In the genomic region with DNA sequence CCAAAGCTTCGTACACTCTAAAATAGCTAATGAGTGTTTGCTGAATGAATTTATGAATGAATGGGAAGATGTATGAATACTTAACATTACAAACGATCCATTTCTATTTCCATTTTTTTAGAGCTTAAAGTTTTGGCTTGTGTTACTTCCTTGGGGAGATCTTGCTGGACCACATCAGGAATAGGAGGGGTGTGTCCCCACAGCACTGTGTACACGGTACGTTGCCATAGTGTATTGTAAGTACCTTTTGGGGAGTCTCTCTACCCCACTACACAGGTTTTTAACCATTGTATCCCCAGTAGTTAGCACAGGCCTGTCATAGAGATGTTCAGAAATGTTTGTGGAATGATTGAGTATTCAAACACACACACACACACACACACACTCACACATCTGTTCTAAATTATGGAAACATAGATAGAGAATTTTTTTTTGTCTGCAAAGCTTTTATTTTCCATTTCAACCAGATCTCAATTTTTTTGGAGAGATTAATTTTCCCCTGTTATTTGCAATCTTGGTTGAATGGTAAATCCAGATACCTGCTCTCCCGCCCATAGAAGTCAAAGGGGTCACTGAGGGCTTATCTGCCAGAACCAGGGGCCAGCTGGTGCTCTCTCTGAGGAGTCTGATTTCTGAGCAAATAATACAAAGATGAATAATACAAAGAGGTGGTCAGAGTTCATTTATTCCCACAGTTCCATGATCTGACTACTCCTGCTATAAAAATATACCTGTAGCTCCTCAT, we compare ENCODE assay signal across 21 cellular contexts.
"Had no signal": no experiment of that assay in that cellular context is flagged by ENCODE, and none has a peak within 500 bp of the region (broad histone marks: within the 10 kb centered on the region; RNA-seq: fewer than 3 reads in every experiment).

No MANE protein-coding gene starts in this region.

- DNase-seq: activated CD4-positive, alpha-beta memory T cell treated with anti-CD3 and anti-CD28 coated beads, Interleukin-2, amount 10 ng/mL, durations not matched to agents 7 days and 5 days; activated CD4-positive, alpha-beta T cell treated with anti-CD3 and anti-CD28 coated beads for 36 hours; activated CD4-positive, alpha-beta T cell treated with anti-CD3 and anti-CD28 coated beads, Interleukin-2, amount 50 U/mL, for 1 hour; activated CD8-positive, alpha-beta memory T cell treated with anti-CD3 and anti-CD28 coated beads, Interleukin-2, amount 50 U/mL, for 4 hours; activated naive CD4-positive, alpha-beta T cell treated with anti-CD3 and anti-CD28 coated beads, Interleukin-2, amount 50 U/mL, for 16 hours; activated naive CD8-positive, alpha-beta T cell treated with anti-CD3 and anti-CD28 coated beads, Interleukin-2, amount 10 ng/mL, durations not matched to agents 7 days and 5 days; adrenal gland; anterior cingulate cortex; Kasumi-1; KBM-7; NCI-H1417; NCI-H1930; NCI-H2171 treated with DMSO at 0.1 percent for 48 hours; NCI-H345; NCI-H510A; NCI-H526 treated with DMSO at 0.1 percent for 48 hours; SW 1271; WERI-Rb-1 had no signal

- H3K27ac Mint-ChIP-seq: activated CD4-positive, alpha-beta memory T cell treated with anti-CD3 and anti-CD28 coated beads, Interleukin-2, amount 10 ng/mL, durations not matched to agents 7 days and 5 days; activated CD4-positive, alpha-beta T cell treated with anti-CD3 and anti-CD28 coated beads for 36 hours; activated naive CD8-positive, alpha-beta T cell treated with anti-CD3 and anti-CD28 coated beads, Interleukin-2, amount 10 ng/mL, durations not matched to agents 7 days and 5 days had no signal

- H3K4me3 ChIP-seq: adrenal gland, SK-N-MC had no signal

- H3K4me3 Mint-ChIP-seq: activated CD4-positive, alpha-beta memory T cell treated with anti-CD3 and anti-CD28 coated beads, Interleukin-2, amount 10 ng/mL, durations not matched to agents 7 days and 5 days; activated CD4-positive, alpha-beta T cell treated with anti-CD3 and anti-CD28 coated beads for 36 hours; activated naive CD8-positive, alpha-beta T cell treated with anti-CD3 and anti-CD28 coated beads, Interleukin-2, amount 10 ng/mL, durations not matched to agents 7 days and 5 days; central memory CD8-positive, alpha-beta T cell had no signal

- H3K27me3 ChIP-seq: adrenal gland had no signal

- H3K27me3 Mint-ChIP-seq: activated CD4-positive, alpha-beta memory T cell treated with anti-CD3 and anti-CD28 coated beads, Interleukin-2, amount 10 ng/mL, durations not matched to agents 7 days and 5 days; activated CD4-positive, alpha-beta T cell treated with anti-CD3 and anti-CD28 coated beads for 36 hours; activated naive CD8-positive, alpha-beta T cell treated with anti-CD3 and anti-CD28 coated beads, Interleukin-2, amount 10 ng/mL, durations not matched to agents 7 days and 5 days; central memory CD8-positive, alpha-beta T cell had no signal

- H3K36me3 Mint-ChIP-seq: activated naive CD8-positive, alpha-beta T cell treated with anti-CD3 and anti-CD28 coated beads, Interleukin-2, amount 10 ng/mL, durations not matched to agents 7 days and 5 days had no signal

- H3K9me3 ChIP-seq: adrenal gland had no signal

- FAIRE-seq: bronchial epithelial cell had no signal

- H3K4me1 Mint-ChIP-seq: activated CD4-positive, alpha-beta memory T cell treated with anti-CD3 and anti-CD28 coated beads, Interleukin-2, amount 10 ng/mL, durations not matched to agents 7 days and 5 days; activated CD4-positive, alpha-beta T cell treated with anti-CD3 and anti-CD28 coated beads for 36 hours; activated naive CD8-positive, alpha-beta T cell treated with anti-CD3 and anti-CD28 coated beads, Interleukin-2, amount 10 ng/mL, durations not matched to agents 7 days and 5 days; central memory CD8-positive, alpha-beta T cell had no signal

- ATAC-seq: activated CD4-positive, alpha-beta T cell treated with anti-CD3 and anti-CD28 coated beads for 36 hours had no signal

- H3K4me1 ChIP-seq: adrenal gland had no signal

- H3K36me3 ChIP-seq: adrenal gland, WERI-Rb-1 had no signal

- H3K27ac ChIP-seq: adrenal gland, SK-N-MC, WERI-Rb-1 had no signal
